In the genomic region with DNA sequence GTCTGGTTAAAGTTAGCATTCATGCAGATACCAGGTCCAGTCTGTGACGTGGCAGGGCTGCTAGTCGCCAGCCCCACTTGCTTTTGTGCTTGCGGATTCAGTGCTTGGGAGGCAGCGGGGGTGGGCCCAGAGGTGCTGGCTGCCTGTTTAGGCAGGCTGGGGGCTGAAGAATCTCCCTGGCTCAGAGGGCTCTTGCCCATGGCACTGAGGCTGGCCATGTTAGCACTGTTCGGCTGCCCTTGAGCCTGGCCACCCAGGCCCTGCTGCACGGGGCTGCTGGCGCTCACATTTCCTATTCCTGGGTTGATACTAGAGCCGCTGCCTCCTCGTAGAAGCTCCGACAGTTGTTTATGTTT, we compare ENCODE assay signal across 1 cellular context.
A peak's percentile ranks its signal among the peaks of the same experiment; 100 is the strongest.
TF ChIP-seq lines count a peak whose summit lies in the region.

No MANE protein-coding gene starts in this region.

TF ChIP-seq in K562, 482 proteins besides CTCF, POLR2A, EP300 and RAD21:
- TF ChIP-seq POLR2G (IDR thresholded peaks at IDR 0.05; ENCODE audit: low read depth, low read length) (0 out of 2 replicates have a peak, but pooled peaks have one; percentile 13), RB1 (IDR thresholded peaks at IDR 0.05; ENCODE audit: low read depth) (no peak)
